Comparison of ENCODE assay signal across 1 cellular context in genomic region chrX:153685751-153686676, GRCh38.
TF ChIP-seq lines count a peak whose summit lies in the region.

No MANE protein-coding gene starts in this region.

TF ChIP-seq in K562, 482 proteins besides CTCF, POLR2A, EP300 and RAD21 (continued from another document and continues in another):
- TF ChIP-seq, protein P1, sequence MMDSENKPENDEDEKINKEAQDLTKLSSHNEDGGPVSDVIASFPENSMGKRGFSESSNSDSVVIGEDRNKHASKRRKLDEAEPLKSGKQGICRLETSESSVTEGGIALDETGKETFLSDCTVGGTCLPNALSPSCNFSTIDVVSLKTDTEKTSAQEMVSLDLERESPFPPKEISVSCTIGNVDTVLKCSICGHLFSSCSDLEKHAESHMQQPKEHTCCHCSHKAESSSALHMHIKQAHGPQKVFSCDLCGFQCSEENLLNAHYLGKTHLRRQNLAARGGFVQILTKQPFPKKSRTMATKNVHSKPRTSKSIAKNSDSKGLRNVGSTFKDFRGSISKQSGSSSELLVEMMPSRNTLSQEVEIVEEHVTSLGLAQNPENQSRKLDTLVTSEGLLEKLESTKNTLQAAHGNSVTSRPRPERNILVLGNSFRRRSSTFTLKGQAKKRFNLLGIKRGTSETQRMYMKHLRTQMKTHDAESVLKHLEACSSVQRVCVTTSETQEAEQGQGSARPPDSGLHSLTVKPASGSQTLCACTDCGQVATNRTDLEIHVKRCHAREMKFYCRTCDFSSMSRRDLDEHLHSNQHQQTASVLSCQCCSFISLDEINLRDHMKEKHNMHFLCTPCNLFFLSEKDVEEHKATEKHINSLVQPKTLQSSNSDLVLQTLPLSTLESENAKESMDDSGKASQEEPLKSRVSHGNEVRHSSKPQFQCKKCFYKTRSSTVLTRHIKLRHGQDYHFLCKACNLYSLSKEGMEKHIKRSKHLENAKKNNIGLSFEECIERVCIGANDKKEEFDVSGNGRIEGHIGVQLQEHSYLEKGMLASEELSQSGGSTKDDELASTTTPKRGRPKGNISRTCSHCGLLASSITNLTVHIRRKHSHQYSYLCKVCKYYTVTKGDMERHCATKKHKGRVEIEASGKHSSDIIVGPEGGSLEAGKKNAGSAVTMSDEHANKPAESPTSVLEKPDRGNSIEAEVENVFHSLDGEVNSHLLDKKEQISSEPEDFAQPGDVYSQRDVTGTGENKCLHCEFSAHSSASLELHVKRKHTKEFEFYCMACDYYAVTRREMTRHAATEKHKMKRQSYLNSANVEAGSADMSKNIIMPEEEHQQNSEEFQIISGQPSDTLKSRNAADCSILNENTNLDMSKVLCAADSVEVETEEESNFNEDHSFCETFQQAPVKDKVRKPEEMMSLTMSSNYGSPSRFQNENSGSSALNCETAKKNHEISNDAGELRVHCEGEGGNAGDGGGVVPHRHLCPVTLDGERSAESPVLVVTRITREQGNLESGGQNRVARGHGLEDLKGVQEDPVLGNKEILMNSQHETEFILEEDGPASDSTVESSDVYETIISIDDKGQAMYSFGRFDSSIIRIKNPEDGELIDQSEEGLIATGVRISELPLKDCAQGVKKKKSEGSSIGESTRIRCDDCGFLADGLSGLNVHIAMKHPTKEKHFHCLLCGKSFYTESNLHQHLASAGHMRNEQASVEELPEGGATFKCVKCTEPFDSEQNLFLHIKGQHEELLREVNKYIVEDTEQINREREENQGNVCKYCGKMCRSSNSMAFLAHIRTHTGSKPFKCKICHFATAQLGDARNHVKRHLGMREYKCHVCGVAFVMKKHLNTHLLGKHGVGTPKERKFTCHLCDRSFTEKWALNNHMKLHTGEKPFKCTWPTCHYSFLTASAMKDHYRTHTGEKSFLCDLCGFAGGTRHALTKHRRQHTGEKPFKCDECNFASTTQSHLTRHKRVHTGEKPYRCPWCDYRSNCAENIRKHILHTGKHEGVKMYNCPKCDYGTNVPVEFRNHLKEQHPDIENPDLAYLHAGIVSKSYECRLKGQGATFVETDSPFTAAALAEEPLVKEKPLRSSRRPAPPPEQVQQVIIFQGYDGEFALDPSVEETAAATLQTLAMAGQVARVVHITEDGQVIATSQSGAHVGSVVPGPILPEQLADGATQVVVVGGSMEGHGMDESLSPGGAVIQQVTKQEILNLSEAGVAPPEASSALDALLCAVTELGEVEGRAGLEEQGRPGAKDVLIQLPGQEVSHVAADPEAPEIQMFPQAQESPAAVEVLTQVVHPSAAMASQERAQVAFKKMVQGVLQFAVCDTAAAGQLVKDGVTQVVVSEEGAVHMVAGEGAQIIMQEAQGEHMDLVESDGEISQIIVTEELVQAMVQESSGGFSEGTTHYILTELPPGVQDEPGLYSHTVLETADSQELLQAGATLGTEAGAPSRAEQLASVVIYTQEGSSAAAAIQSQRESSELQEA (IDR thresholded peaks at IDR 0.05; ENCODE audit: low read depth), result no peak
- TF ChIP-seq SETDB1 (IDR thresholded peaks at IDR 0.05; ENCODE audit: low read length), result no peak
- no peak for TF ChIP-seq PRPF4 (IDR thresholded peaks at IDR 0.05; ENCODE audit: insufficient read depth, low read depth, low read length, poor library complexity, severe bottlenecking)
- peak; percentile 30; the same call in 1 of the 2 replicates for TF ChIP-seq ESRRA (IDR thresholded peaks at IDR 0.05; ENCODE audit: borderline replicate concordance, low read depth)
- TF ChIP-seq ARID2 (IDR thresholded peaks at IDR 0.05), result no peak
- TF ChIP-seq RBFOX2 (IDR thresholded peaks at IDR 0.05; ENCODE audit: low read depth, low read length), result 0 out of 2 replicates have a peak, but pooled peaks have one; percentile 28
- TF ChIP-seq, protein P2, sequence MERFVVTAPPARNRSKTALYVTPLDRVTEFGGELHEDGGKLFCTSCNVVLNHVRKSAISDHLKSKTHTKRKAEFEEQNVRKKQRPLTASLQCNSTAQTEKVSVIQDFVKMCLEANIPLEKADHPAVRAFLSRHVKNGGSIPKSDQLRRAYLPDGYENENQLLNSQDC (CRISPR knock-in tag; IDR thresholded peaks at IDR 0.05), result no peak
- TF ChIP-seq HDAC8 (tag; IDR thresholded peaks at IDR 0.05), result no peak
- no peak for TF ChIP-seq RBM15 (IDR thresholded peaks at IDR 0.05; ENCODE audit: insufficient read depth, low read length)
- no peak for TF ChIP-seq FOXP1 (CRISPR knock-in tag; IDR thresholded peaks at IDR 0.05)
- no peak for TF ChIP-seq SMAD1 (IDR thresholded peaks at IDR 0.05; ENCODE audit: low read depth, low read length, partially characterized antibody)
- TF ChIP-seq BACH1 (tag; IDR thresholded peaks at IDR 0.05), result no peak
- no peak for TF ChIP-seq CBX1 (IDR thresholded peaks at IDR 0.05; ENCODE audit: low read depth)
- no peak for TF ChIP-seq CEBPG (CRISPR knock-in tag; IDR thresholded peaks at IDR 0.05)
- no peak for TF ChIP-seq CEBPG (tag; conservative IDR thresholded peaks at IDR 0.05 in 1 of 2, IDR thresholded peaks at IDR 0.05 in 1 of 2)
- no peak for TF ChIP-seq NFE2L1 (tag; IDR thresholded peaks at IDR 0.05; ENCODE audit: borderline replicate concordance, low read depth)
- no peak for TF ChIP-seq SMC3 (conservative IDR thresholded peaks at IDR 0.05; ENCODE audit: insufficient read depth, low read depth, low read length)
- TF ChIP-seq HMG20B (CRISPR knock-in tag; IDR thresholded peaks at IDR 0.05), result no peak
- TF ChIP-seq MEF2D (tag; conservative IDR thresholded peaks at IDR 0.05; ENCODE audit: low read depth), result no peak
- no peak; the same call in 1 of the 2 replicates for TF ChIP-seq DPF2 (IDR thresholded peaks at IDR 0.05)
- TF ChIP-seq ZNF274 (IDR thresholded peaks at IDR 0.05; ENCODE audit: borderline replicate concordance, low read depth, low read length), result no peak
- TF ChIP-seq CUX1 (CRISPR knock-in tag; IDR thresholded peaks at IDR 0.05), result no peak
- no peak; the same call in 1 of the 2 replicates for TF ChIP-seq CTBP1 (IDR thresholded peaks at IDR 0.05; ENCODE audit: borderline replicate concordance)
- no peak for TF ChIP-seq TRIM28 (IDR thresholded peaks at IDR 0.05)
- no peak for TF ChIP-seq NR3C1 (CRISPR knock-in tag; IDR thresholded peaks at IDR 0.05)
- TF ChIP-seq, protein P3, sequence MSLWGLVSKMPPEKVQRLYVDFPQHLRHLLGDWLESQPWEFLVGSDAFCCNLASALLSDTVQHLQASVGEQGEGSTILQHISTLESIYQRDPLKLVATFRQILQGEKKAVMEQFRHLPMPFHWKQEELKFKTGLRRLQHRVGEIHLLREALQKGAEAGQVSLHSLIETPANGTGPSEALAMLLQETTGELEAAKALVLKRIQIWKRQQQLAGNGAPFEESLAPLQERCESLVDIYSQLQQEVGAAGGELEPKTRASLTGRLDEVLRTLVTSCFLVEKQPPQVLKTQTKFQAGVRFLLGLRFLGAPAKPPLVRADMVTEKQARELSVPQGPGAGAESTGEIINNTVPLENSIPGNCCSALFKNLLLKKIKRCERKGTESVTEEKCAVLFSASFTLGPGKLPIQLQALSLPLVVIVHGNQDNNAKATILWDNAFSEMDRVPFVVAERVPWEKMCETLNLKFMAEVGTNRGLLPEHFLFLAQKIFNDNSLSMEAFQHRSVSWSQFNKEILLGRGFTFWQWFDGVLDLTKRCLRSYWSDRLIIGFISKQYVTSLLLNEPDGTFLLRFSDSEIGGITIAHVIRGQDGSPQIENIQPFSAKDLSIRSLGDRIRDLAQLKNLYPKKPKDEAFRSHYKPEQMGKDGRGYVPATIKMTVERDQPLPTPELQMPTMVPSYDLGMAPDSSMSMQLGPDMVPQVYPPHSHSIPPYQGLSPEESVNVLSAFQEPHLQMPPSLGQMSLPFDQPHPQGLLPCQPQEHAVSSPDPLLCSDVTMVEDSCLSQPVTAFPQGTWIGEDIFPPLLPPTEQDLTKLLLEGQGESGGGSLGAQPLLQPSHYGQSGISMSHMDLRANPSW (CRISPR knock-in tag; IDR thresholded peaks at IDR 0.05), result no peak
- no peak for TF ChIP-seq ZNF253 (CRISPR knock-in tag; conservative IDR thresholded peaks at IDR 0.05)
- TF ChIP-seq BRD9 (IDR thresholded peaks at IDR 0.05; ENCODE audit: low read depth, partially characterized antibody), result no peak
- TF ChIP-seq, protein P4, sequence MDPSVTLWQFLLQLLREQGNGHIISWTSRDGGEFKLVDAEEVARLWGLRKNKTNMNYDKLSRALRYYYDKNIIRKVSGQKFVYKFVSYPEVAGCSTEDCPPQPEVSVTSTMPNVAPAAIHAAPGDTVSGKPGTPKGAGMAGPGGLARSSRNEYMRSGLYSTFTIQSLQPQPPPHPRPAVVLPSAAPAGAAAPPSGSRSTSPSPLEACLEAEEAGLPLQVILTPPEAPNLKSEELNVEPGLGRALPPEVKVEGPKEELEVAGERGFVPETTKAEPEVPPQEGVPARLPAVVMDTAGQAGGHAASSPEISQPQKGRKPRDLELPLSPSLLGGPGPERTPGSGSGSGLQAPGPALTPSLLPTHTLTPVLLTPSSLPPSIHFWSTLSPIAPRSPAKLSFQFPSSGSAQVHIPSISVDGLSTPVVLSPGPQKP (CRISPR knock-in tag; IDR thresholded peaks at IDR 0.05), result no peak
- TF ChIP-seq PREB (CRISPR knock-in tag; IDR thresholded peaks at IDR 0.05), result no peak
- TF ChIP-seq, protein P5, sequence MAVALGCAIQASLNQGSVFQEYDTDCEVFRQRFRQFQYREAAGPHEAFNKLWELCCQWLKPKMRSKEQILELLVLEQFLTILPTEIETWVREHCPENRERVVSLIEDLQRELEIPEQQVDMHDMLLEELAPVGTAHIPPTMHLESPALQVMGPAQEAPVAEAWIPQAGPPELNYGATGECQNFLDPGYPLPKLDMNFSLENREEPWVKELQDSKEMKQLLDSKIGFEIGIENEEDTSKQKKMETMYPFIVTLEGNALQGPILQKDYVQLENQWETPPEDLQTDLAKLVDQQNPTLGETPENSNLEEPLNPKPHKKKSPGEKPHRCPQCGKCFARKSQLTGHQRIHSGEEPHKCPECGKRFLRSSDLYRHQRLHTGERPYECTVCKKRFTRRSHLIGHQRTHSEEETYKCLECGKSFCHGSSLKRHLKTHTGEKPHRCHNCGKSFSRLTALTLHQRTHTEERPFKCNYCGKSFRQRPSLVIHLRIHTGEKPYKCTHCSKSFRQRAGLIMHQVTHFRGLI (CRISPR knock-in tag; IDR thresholded peaks at IDR 0.05), result no peak
- no peak for TF ChIP-seq ZNF785 (CRISPR knock-in tag; IDR thresholded peaks at IDR 0.05)
- TF ChIP-seq HIVEP1 (CRISPR knock-in tag; IDR thresholded peaks at IDR 0.05), result no peak
- TF ChIP-seq ZNF778 (CRISPR knock-in tag; IDR thresholded peaks at IDR 0.05), result no peak
